ENCODE assay signal across 9 cellular contexts in the genomic region with DNA sequence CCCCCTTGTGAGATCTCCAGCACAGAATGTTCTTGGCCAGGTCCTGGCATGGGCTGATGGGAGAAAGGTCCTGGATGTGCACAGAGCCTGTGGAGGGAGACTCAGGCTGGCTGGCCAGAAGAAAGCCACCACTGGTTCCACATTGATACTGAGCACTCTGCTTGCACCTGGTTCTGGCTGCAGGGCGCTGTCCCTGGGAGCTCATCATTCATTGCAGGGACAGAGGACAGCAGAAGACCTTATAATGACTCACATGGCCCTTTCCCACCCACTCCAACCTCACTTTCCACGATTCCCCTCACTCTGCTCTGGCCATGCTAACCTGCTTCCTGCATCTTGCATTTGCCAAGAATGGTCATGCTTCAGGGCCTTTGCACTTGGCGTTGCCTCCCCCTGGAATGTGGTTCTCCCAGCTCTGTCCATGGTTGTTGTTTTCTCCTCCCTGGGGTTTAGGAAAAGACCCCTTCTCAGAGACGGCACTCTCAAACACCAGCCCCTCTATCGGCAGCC. TPM values are rescaled to one million over a fixed set of nuclear protein-coding genes. Genes with fewer than 3 reads are reported as not detected.
A peak's percentile ranks its signal among the peaks of the same experiment; 100 is the strongest.
DNase-seq lines count a peak whose midpoint lies in the region; ATAC-seq, FAIRE-seq and TF ChIP-seq lines count a peak whose summit lies in the region.
"Had no signal": no experiment of that assay in that cellular context is flagged by ENCODE, and none has a peak within 500 bp of the region (broad histone marks: within the 10 kb centered on the region; RNA-seq: fewer than 3 reads in every experiment).

No MANE protein-coding gene starts in this region.

- H3K27ac Mint-ChIP-seq in immature natural killer cell, result peak overlapping the region in 3 of 6 donors; percentile 31 to 75 (median 71)

- no peaks in the 10 kb centered on the region for H3K36me3 Mint-ChIP-seq in immature natural killer cell

- no peaks in the 10 kb centered on the region for H3K9me3 ChIP-seq in parathyroid adenoma (ENCODE audit: control insufficient read depth, low read length)

- H3K4me1 Mint-ChIP-seq in immature natural killer cell, result peaks cover 11 to 16% of the 10 kb centered on the region in 2 donors

- no peak overlapping the region for H3K4me3 ChIP-seq in bronchial epithelial cell (ENCODE audit: low read depth, low read length)
- H3K4me3 ChIP-seq in parathyroid adenoma (ENCODE audit: low read depth, low read length), result peak overlapping the region; percentile 39

- no peak for ATAC-seq in left ventricle myocardium superior
- ATAC-seq in HG02623 (IDR thresholded peaks at IDR 0.05; ENCODE audit: unreplicated experiment), result no peak
- ATAC-seq in GM21390 (IDR thresholded peaks at IDR 0.05; ENCODE audit: unreplicated experiment), result no peak

- H2AFZ ChIP-seq in parathyroid adenoma, result peak overlapping the region; percentile 90

- no peak overlapping the region for H3K4me3 Mint-ChIP-seq in immature natural killer cell

- TF ChIP-seq CTCF in bronchial epithelial cell (IDR thresholded peaks at IDR 0.05; ENCODE audit: insufficient read depth, low read length, severe bottlenecking), result no peak
- TF ChIP-seq CTCF in parathyroid adenoma (IDR thresholded peaks at IDR 0.05), result peak; percentile 3

- DNase-seq in Daoy (ENCODE audit: low read depth) (peak; percentile 83), NCI-H510A (lab: John Stamatoyannopoulos, UW) (peak; percentile 76), bronchial epithelial cell (ENCODE audit: low read depth) (peak; percentile 80), left ventricle myocardium superior (no peak), immature natural killer cell (no peak)

- H3K4me1 ChIP-seq in parathyroid adenoma, result peaks cover 34% of the 10 kb centered on the region

- H3K36me3 ChIP-seq in bronchial epithelial cell (ENCODE audit: control insufficient read depth, insufficient read depth, low read length) (peaks cover 10% of the 10 kb centered on the region), parathyroid adenoma (ENCODE audit: control insufficient read depth, insufficient read depth, low read length) (no peaks in the 10 kb centered on the region)

- H3K9me3 Mint-ChIP-seq in immature natural killer cell, result no peaks in the 10 kb centered on the region

- intact Hi-C loops in left ventricle myocardium superior (cut with micrococcal nuclease), result no loop called here

- peak overlapping the region; percentile 68 for H3K4me2 ChIP-seq in parathyroid adenoma (ENCODE audit: low read length)

- H3K27me3 Mint-ChIP-seq in immature natural killer cell (ENCODE audit: low read depth in 3 of 3), result peaks cover 3 to 6% (median 5%) of the 10 kb centered on the region in 3 donors

- H3K9ac ChIP-seq in parathyroid adenoma, result peak overlapping the region; percentile 55

- H3K79me2 ChIP-seq in parathyroid adenoma, result no peaks in the 10 kb centered on the region

- H3K27me3 ChIP-seq in bronchial epithelial cell (ENCODE audit: control insufficient read depth, insufficient read depth, low read length), result no peaks in the 10 kb centered on the region
- H3K27me3 ChIP-seq in parathyroid adenoma (ENCODE audit: control insufficient read depth, insufficient read depth, low read length), result no peaks in the 10 kb centered on the region

- FAIRE-seq in bronchial epithelial cell (lab: Jason Lieb, UNC), result peak; percentile 91

- H3K27ac ChIP-seq in parathyroid adenoma, result peak overlapping the region; percentile 100

RNA-seq across cellular contexts. Expression of a gene that starts 10.3 kb away (rescaled TPM):
- 5.5 and 12.2 TPM in 2 replicates for total RNA-seq in Daoy (2014; rRNA removed; shearing (Covaris generic))
- 532 and 895 TPM in 2 replicates for total RNA-seq in bronchial epithelial cell
- total RNA-seq in left ventricle myocardium superior, result 0.69 TPM
- polyA plus RNA-seq in immature natural killer cell, result not detected

RNA-seq across cellular contexts. Expression of a gene that starts 31.1 kb away (rescaled TPM):
- total RNA-seq in Daoy (2014; rRNA removed; shearing (Covaris generic)), result 0.40 and 0.65 TPM in 2 replicates
- total RNA-seq in bronchial epithelial cell, result 0.26 TPM in 2 replicates
- total RNA-seq in left ventricle myocardium superior, result not detected
- polyA plus RNA-seq in immature natural killer cell, result 10 to 100 TPM in 2 of 3 donors, 1 to 10 TPM in 1; 6.6 to 13.1 (median 12.5) TPM
- total RNA-seq: left cardiac atrium had no signal

RNA-seq across cellular contexts. Expression of a gene that starts 48.0 kb away (rescaled TPM):
- 0.74 and 1.0 TPM in 2 replicates for total RNA-seq in Daoy (2014; rRNA removed; shearing (Covaris generic))
- total RNA-seq in bronchial epithelial cell, result 0.13 and 0.26 TPM in 2 replicates
- total RNA-seq in left ventricle myocardium superior, result not detected
- polyA plus RNA-seq in immature natural killer cell, result 1 to 10 TPM; 2.2 to 3.7 (median 3.6) TPM
- total RNA-seq: left cardiac atrium had no signal

RNA-seq across cellular contexts. Expression of a gene that starts 51.5 kb away (rescaled TPM):
- 4.4 and 5.5 TPM in 2 replicates for total RNA-seq in Daoy (2014; rRNA removed; shearing (Covaris generic))
- 14.7 and 66.4 TPM in 2 replicates for total RNA-seq in bronchial epithelial cell
- not detected for total RNA-seq in left ventricle myocardium superior
- polyA plus RNA-seq in immature natural killer cell, result not detected

Comparison
In these comparisons a context has a peak if more than half of its experiments do, and no peak if none do; other contexts are left out.
1. DNase-seq: peak in Daoy (single experiment), NCI-H510A (single experiment) and bronchial epithelial cell (single experiment); none in left ventricle myocardium superior (single experiment) and immature natural killer cell (0 of 3).
2. RNA of a gene that starts 10.3 kb away (total RNA-seq): 532 to 895 TPM in bronchial epithelial cell; 5.5 to 12.2 TPM in Daoy and 0.69 TPM in left ventricle myocardium superior (single experiment); every median in the first group is over 10 times any median in the second.